Comparison of ENCODE assay signal across 20 cellular contexts in the genomic region with DNA sequence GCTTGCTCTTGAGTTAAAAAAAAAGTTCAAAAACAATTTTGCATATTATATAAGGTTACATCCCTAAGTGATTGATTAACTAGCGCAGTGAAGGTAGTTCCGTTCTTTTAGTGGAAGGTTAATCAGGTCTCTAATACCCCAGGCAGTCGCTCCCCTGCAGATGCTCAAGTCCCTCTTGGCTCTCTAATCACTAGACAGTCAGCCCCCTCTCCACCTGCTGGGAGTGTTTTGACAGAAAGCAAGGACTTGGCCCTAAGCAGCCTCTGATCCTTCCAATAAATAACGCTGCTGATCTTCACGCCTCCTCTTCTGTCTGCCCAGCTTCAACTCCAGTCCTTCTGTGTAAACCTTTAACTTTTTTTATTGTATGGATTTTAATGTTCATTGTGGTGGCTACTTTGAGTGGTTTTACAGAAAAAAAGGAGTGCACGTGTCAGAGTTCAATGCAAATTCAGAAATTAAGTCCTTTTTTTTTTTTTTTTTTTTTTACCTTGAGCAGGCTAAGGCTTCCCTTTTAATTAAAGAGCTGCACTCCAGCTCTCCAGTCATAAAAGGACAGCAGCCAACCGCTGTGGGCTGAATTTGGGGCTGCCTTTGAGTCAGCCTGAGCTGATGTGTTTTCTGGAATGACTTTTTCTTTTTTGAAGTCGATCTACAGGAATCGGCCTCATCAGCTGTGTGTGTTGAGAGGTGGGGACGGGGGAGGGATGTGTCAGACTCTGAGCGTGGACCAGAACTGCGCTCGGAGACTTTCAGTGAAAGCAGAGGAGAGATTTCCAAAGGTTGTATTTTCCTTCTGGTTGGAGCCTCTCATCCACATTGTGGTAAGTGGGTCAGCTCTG. TPM values are rescaled to one million over a fixed set of nuclear protein-coding genes. Genes with fewer than 3 reads are reported as not detected.
DNase-seq lines count a peak whose midpoint lies in the region; ATAC-seq, FAIRE-seq and TF ChIP-seq lines count a peak whose summit lies in the region.
"Had no signal": no experiment of that assay in that cellular context is flagged by ENCODE, and none has a peak within 500 bp of the region (broad histone marks: within the 10 kb centered on the region; RNA-seq: fewer than 3 reads in every experiment).

No MANE protein-coding gene starts in this region.

- FAIRE-seq in D721Med (lab: Jason Lieb, UNC), result peak; percentile 97

- no peaks in the 10 kb centered on the region for H3K9me3 ChIP-seq in left lung
- H3K9me3 ChIP-seq: BLaER1 treated with 17β-estradiol and CSF1 and Interleukin-3, amounts not matched to agents 10 nM and 100 nM; gastroesophageal sphincter; ovary had no signal

- DNase-seq in D721Med (ENCODE audit: insufficient read length, low spot score) (peak; percentile 36), H7 (peak; percentile 7), left lung (no peak), DMS 273 (lab: John Stamatoyannopoulos, UW; ENCODE audit: unreplicated experiment) (no peak), HFFc6 (no peak), GF-D8 (lab: John Stamatoyannopoulos, UW) (no peak), GM20000 (ENCODE audit: low spot score) (no peak)
- DNase-seq in activated T-cell treated with anti-CD3 and anti-CD28 coated beads, Interleukin-2, amount 50 U/mL, for 72 hours, result peak; percentile 31 to 44
- DNase-seq: DMS53, islet precursor cell, NCI-H146, ovary, trophoblast cell had no signal

- no peak for TF ChIP-seq CTCF in D721Med (IDR thresholded peaks at IDR 0.05; ENCODE audit: insufficient read depth, missing control alignments)
- no peak for TF ChIP-seq CTCF in left lung (IDR thresholded peaks at IDR 0.05)
- TF ChIP-seq CTCF in HFFc6 (IDR thresholded peaks at IDR 0.05), result no peak
- TF ChIP-seq CTCF in GM20000 (IDR thresholded peaks at IDR 0.05; ENCODE audit: extremely low read depth, missing control alignments), result no peak

- H3K4me3 Mint-ChIP-seq in activated T-cell treated with anti-CD3 and anti-CD28 coated beads, Interleukin-2, amount 50 U/mL, for 72 hours, result no peak overlapping the region
- H3K4me3 Mint-ChIP-seq in HFFc6, result no peak overlapping the region
- H3K4me3 Mint-ChIP-seq: T-helper 1 cell treated with Interleukin-12 subunit alpha and Interleukin-12 subunit beta and Interleukin-4 antibody, amounts not matched to agents 30 μg/mL and 1 μg/mL, for 36 hours had no signal

- no peak overlapping the region for H3K27ac ChIP-seq in left lung
- H3K27ac ChIP-seq: BLaER1 treated with 17β-estradiol and CSF1 and Interleukin-3, amounts not matched to agents 10 nM and 100 nM; gastroesophageal sphincter; HL-60; KMS-11; ovary; RWPE1 had no signal

- H3K27me3 ChIP-seq in H7 (ENCODE audit: control insufficient read depth, insufficient read depth, low read length) (peaks cover 10% of the 10 kb centered on the region), left lung (no peaks in the 10 kb centered on the region)
- H3K27me3 ChIP-seq: BLaER1 treated with 17β-estradiol and CSF1 and Interleukin-3, amounts not matched to agents 10 nM and 100 nM; ovary had no signal

- peaks cover 27% of the 10 kb centered on the region for H3K27me3 Mint-ChIP-seq in activated T-cell treated with anti-CD3 and anti-CD28 coated beads, Interleukin-2, amount 50 U/mL, for 72 hours (ENCODE audit: low read depth)
- H3K27me3 Mint-ChIP-seq in HFFc6 (ENCODE audit: insufficient read depth), result no peaks in the 10 kb centered on the region

- peaks cover 6% of the 10 kb centered on the region for H3K4me1 Mint-ChIP-seq in activated T-cell treated with anti-CD3 and anti-CD28 coated beads, Interleukin-2, amount 50 U/mL, for 72 hours (ENCODE audit: low read depth)
- H3K4me1 Mint-ChIP-seq in HFFc6 (ENCODE audit: low read depth), result no peaks in the 10 kb centered on the region

- no peaks in the 10 kb centered on the region for H3K4me1 ChIP-seq in left lung
- H3K4me1 ChIP-seq: BLaER1 treated with 17β-estradiol and CSF1 and Interleukin-3, amounts not matched to agents 10 nM and 100 nM had no signal

- H3K27ac Mint-ChIP-seq in activated T-cell treated with anti-CD3 and anti-CD28 coated beads, Interleukin-2, amount 50 U/mL, for 72 hours, result no peak overlapping the region
- no peak overlapping the region for H3K27ac Mint-ChIP-seq in HFFc6
- H3K27ac Mint-ChIP-seq: T-helper 1 cell treated with Interleukin-12 subunit alpha and Interleukin-12 subunit beta and Interleukin-4 antibody, amounts not matched to agents 30 μg/mL and 1 μg/mL, for 36 hours had no signal

- H3K9me3 Mint-ChIP-seq in activated T-cell treated with anti-CD3 and anti-CD28 coated beads, Interleukin-2, amount 50 U/mL, for 72 hours, result peaks cover 0 to 2% of the 10 kb centered on the region in 2 donors
- H3K9me3 Mint-ChIP-seq in HFFc6, result peaks cover 24% of the 10 kb centered on the region
- H3K9me3 Mint-ChIP-seq: T-helper 1 cell treated with Interleukin-12 subunit alpha and Interleukin-12 subunit beta and Interleukin-4 antibody, amounts not matched to agents 30 μg/mL and 1 μg/mL, for 36 hours had no signal

- ATAC-seq in activated T-cell treated with anti-CD3 and anti-CD28 coated beads, Interleukin-2, amount 50 U/mL, for 72 hours (replicated peaks in 1 of 2), result peak; percentile 94 to 96
- peak; percentile 53 for ATAC-seq in left lung
- ATAC-seq: gastroesophageal sphincter, HCT116 had no signal

- no peak overlapping the region for H3K4me3 ChIP-seq in H7 (ENCODE audit: insufficient read depth, low read depth, low read length)
- H3K4me3 ChIP-seq in left lung, result peak overlapping the region in 1 of 2 donors; percentile 2
- H3K4me3 ChIP-seq: BLaER1 treated with 17β-estradiol and CSF1 and Interleukin-3, amounts not matched to agents 10 nM and 100 nM; gastroesophageal sphincter; ovary had no signal

- intact Hi-C loops in left lung (cut with DNase I), result no loop called here

- H3K36me3 ChIP-seq in H7 (replicated peaks; ENCODE audit: control insufficient read depth, insufficient read depth, low read length) (no peaks in the 10 kb centered on the region), left lung (no peaks in the 10 kb centered on the region)
- H3K36me3 ChIP-seq: BLaER1 treated with 17β-estradiol and CSF1 and Interleukin-3, amounts not matched to agents 10 nM and 100 nM; gastroesophageal sphincter; ovary had no signal

- no peaks in the 10 kb centered on the region for H3K36me3 Mint-ChIP-seq in activated T-cell treated with anti-CD3 and anti-CD28 coated beads, Interleukin-2, amount 50 U/mL, for 72 hours (ENCODE audit: insufficient read depth in 2 of 2)
- H3K36me3 Mint-ChIP-seq in HFFc6 (ENCODE audit: low read depth), result no peaks in the 10 kb centered on the region

RNA-seq across cellular contexts. Expression of a gene that starts 33.8 kb away (rescaled TPM):
- 0.03 TPM in 1 of 2 replicates, not detected in the other for total RNA-seq in H7 (2014; rRNA removed; shearing (Covaris generic))
- not detected for total RNA-seq in activated T-cell treated with anti-CD3 and anti-CD28 coated beads, Interleukin-2, amount 50 U/mL, for 72 hours
- total RNA-seq in left lung, result 1 to 10 TPM; 2.2 to 2.5 TPM
- not detected for total RNA-seq in HFFc6 (2021; fragmentation: NEBNext Ultra II Directional; extraction: Animal tissue kit (Norgen Biotek cat#: 25700))

Comparison
In these comparisons a context has a peak if more than half of its experiments do, and no peak if none do; other contexts are left out.
1. DNase-seq: peak in D721Med (single experiment), H7 (single experiment) and activated T-cell treated with anti-CD3 and anti-CD28 coated beads, Interleukin-2, amount 50 U/mL, for 72 hours (2 of 2); none in left lung (0 of 2), DMS 273 (single experiment), HFFc6 (single experiment), GF-D8 (single experiment) and GM20000 (single experiment).